Comparison of ENCODE assay signal across 8 cellular contexts in genomic region chr3:13072239-13073041, GRCh38. TPM values are rescaled to one million over a fixed set of nuclear protein-coding genes. Genes with fewer than 3 reads are reported as not detected.
A peak's percentile ranks its signal among the peaks of the same experiment; 100 is the strongest.
DNase-seq lines count a peak whose midpoint lies in the region; ATAC-seq, FAIRE-seq and TF ChIP-seq lines count a peak whose summit lies in the region.

No MANE protein-coding gene starts in this region.

- no peak overlapping the region for H2BK20ac ChIP-seq in H1 (ENCODE audit: low read length)

- H3K4me2 ChIP-seq in H1 (ENCODE audit: insufficient read depth in 1 of 2, low read depth in 2 of 2, low read length in 2 of 2): peak overlapping the region; percentile 66 to 71
- no peak overlapping the region for H3K4me2 ChIP-seq in trophoblast cell (ENCODE audit: low read length)

- H3K27me3 ChIP-seq in H1 (replicated peaks in 1 of 4; ENCODE audit: control insufficient read depth in 3 of 4, extremely low read depth in 1 of 4, insufficient read depth in 3 of 4, low read length in 3 of 4): peaks cover 6 to 38% (median 26%) of the 10 kb centered on the region in 4 experiments
- peaks cover 33 to 40% (median 33%) of the 10 kb centered on the region in 3 donors for H3K27me3 ChIP-seq in skeletal muscle tissue (ENCODE audit: control insufficient read depth in 3 of 3, insufficient read depth in 3 of 3, low read length in 3 of 3)
- H3K27me3 ChIP-seq in esophagus squamous epithelium: peaks cover 0 to 64% (median 6%) of the 10 kb centered on the region in 4 donors
- peaks cover 34% of the 10 kb centered on the region for H3K27me3 ChIP-seq in trophoblast cell (ENCODE audit: insufficient read depth, low read length)

- H2AK5ac ChIP-seq in H1 (ENCODE audit: low read depth, low read length) (peak overlapping the region; percentile 98), trophoblast cell (ENCODE audit: low read length) (no peak overlapping the region)

- TF ChIP-seq CTCF in H1 (IDR thresholded peaks at IDR 0.05; ENCODE audit: control extremely low read depth in 1 of 3, insufficient read depth in 1 of 3, low read depth in 1 of 3, low read length in 3 of 3): no peak
- no peak for TF ChIP-seq CTCF in esophagus squamous epithelium (IDR thresholded peaks at IDR 0.05)

- H3K4ac ChIP-seq in H1 (replicated peaks; ENCODE audit: insufficient read length, low read depth, low read length) (no peak overlapping the region), trophoblast cell (ENCODE audit: low read depth, low read length) (no peak overlapping the region)

- H3K4me1 ChIP-seq in H1 (replicated peaks in 1 of 4; ENCODE audit: control insufficient read depth in 3 of 4, insufficient read depth in 4 of 4, low read length in 3 of 4) (peaks cover 0 to 13% (median 4%) of the 10 kb centered on the region in 4 experiments; a peak in 5 of 7 replicates), skeletal muscle tissue (ENCODE audit: control insufficient read depth in 3 of 3, insufficient read depth in 3 of 3, low read length in 3 of 3) (peaks cover 14 to 28% (median 24%) of the 10 kb centered on the region in 3 donors), esophagus squamous epithelium (peaks cover 0 to 28% (median 10%) of the 10 kb centered on the region in 3 donors), trophoblast cell (ENCODE audit: control insufficient read depth in 1 of 2, insufficient read depth in 2 of 2, low read length in 2 of 2) (no peaks in the 10 kb centered on the region)

- H3K4me3 ChIP-seq in H1 (ENCODE audit: extremely low read depth in 1 of 4, insufficient read depth in 2 of 4, low read depth in 3 of 4, low read length in 4 of 4): peak overlapping the region in 3 of 4 experiments; percentile 12 to 54 (median 27); a peak in 7 of 8 replicates
- H3K4me3 ChIP-seq in skeletal muscle tissue (ENCODE audit: low read length in 3 of 3): peak overlapping the region in 1 of 3 donors; percentile 35
- peak overlapping the region in 2 of 4 donors; percentile 35 to 57 for H3K4me3 ChIP-seq in esophagus squamous epithelium
- H3K4me3 ChIP-seq in trophoblast cell (ENCODE audit: low read depth, low read length): no peak overlapping the region

- peak overlapping the region; percentile 76 for H4K8ac ChIP-seq in H1 (ENCODE audit: extremely low read depth, insufficient read depth, low read length)
- H4K8ac ChIP-seq in trophoblast cell (ENCODE audit: low read depth, low read length): no peak overlapping the region

- H2AFZ ChIP-seq in H1 (ENCODE audit: low read length): no peak overlapping the region
- no peak overlapping the region for H2AFZ ChIP-seq in trophoblast cell (ENCODE audit: insufficient read depth, low read length, poor library complexity)

- H4K91ac ChIP-seq in H1 (replicated peaks; ENCODE audit: insufficient read length, low read length) (no peak overlapping the region), trophoblast cell (ENCODE audit: low read depth, low read length) (no peak overlapping the region)

- no peak overlapping the region for H3K23ac ChIP-seq in H1 (ENCODE audit: insufficient read length)
- H3K23ac ChIP-seq in trophoblast cell (ENCODE audit: low read length): no peak overlapping the region

- ATAC-seq in HG02623 (IDR thresholded peaks at IDR 0.05; ENCODE audit: unreplicated experiment): peak; percentile 35

- no peak overlapping the region for H3K27ac ChIP-seq in H1 (ENCODE audit: low read depth, low read length)
- H3K27ac ChIP-seq in skeletal muscle tissue (ENCODE audit: low read depth, low read length): peak overlapping the region; percentile 13
- no peak overlapping the region for H3K27ac ChIP-seq in esophagus squamous epithelium
- no peak overlapping the region for H3K27ac ChIP-seq in trophoblast cell (ENCODE audit: low read depth, low read length)

- H3K56ac ChIP-seq in H1 (replicated peaks; ENCODE audit: insufficient read length, low read depth, low read length): no peak overlapping the region

- no peak; a peak in 1 of 3 replicates for TF ChIP-seq POLR2A in H1 (IDR thresholded peaks at IDR 0.05; ENCODE audit: control extremely low read depth in 1 of 2, low read depth in 2 of 2, low read length in 2 of 2)
- TF ChIP-seq POLR2A in esophagus squamous epithelium (IDR thresholded peaks at IDR 0.05): no peak

- no peak for TF ChIP-seq RAD21 in H1 (IDR thresholded peaks at IDR 0.05 in 1 of 2, conservative IDR thresholded peaks at IDR 0.05 in 1 of 2; ENCODE audit: low read depth in 2 of 2, low read length in 2 of 2)

- WGBS in H1 (ENCODE audit: extremely low coverage in 1 of 2, insufficient coverage in 1 of 2, insufficient read length in 1 of 2, insufficient replicate concordance in 2 of 2, low coverage in 1 of 2, low lambda C conversion rate in 2 of 2, missing lambda C conversion rate in 1 of 2), 2 experiments: 57% methylated on average over 23 of the region's 25 CpGs; no CpG with 5 or more reads in 1 of the 2 experiments
- WGBS in esophagus squamous epithelium, 2 donors: 16 to 50% methylated on average over 9 to 12 of the region's 25 CpGs
- WGBS in trophoblast cell (ENCODE audit: extremely low coverage, insufficient coverage, insufficient read length): no CpG with 5 or more reads among the region's 25 CpGs

- H2BK120ac ChIP-seq in H1 (replicated peaks; ENCODE audit: low read depth, low read length) (no peak overlapping the region), trophoblast cell (ENCODE audit: insufficient read depth, low read length, poor library complexity) (no peak overlapping the region)

- POLR2A ChIA-PET in H1 (lab: Charles Lee; ENCODE audit: partially characterized antibody): interaction anchor here (1.3 kb wide), 1 partner anchor 53 kb away, joined by 3 read pairs; no protein-coding TSS in a partner anchor

- H2BK5ac ChIP-seq in H1 (ENCODE audit: low read depth, low read length) (no peak overlapping the region), trophoblast cell (ENCODE audit: low read depth, low read length, poor library complexity) (no peak overlapping the region)

- peaks cover 5% of the 10 kb centered on the region; the same call in 1 of the 2 replicates for H3K23me2 ChIP-seq in H1 (ENCODE audit: low read depth, low read length)

- H3K36me3 ChIP-seq in H1 (ENCODE audit: control insufficient read depth in 2 of 4, insufficient read depth in 4 of 4, low read length in 3 of 4): no peaks in the 10 kb centered on the region
- no peaks in the 10 kb centered on the region for H3K36me3 ChIP-seq in skeletal muscle tissue (ENCODE audit: control insufficient read depth in 3 of 3, insufficient read depth in 3 of 3, low read length in 3 of 3)
- H3K36me3 ChIP-seq in esophagus squamous epithelium: no peaks in the 10 kb centered on the region
- H3K36me3 ChIP-seq in trophoblast cell (ENCODE audit: control insufficient read depth in 1 of 2, insufficient read depth in 2 of 2, low read length in 2 of 2): no peaks in the 10 kb centered on the region

- intact Hi-C loops in esophagus squamous epithelium (cut with DNase I): no loop called here

- H2BK12ac ChIP-seq in H1 (ENCODE audit: low read depth, low read length): peak overlapping the region; percentile 68; the same call in 1 of the 2 replicates
- no peak overlapping the region for H2BK12ac ChIP-seq in trophoblast cell (ENCODE audit: low read length)

- DNase-seq in NCI-H510A treated with DMSO at 0.1 percent for 48 hours (lab: John Stamatoyannopoulos, UW) (peak; percentile 33), NCI-H510A (lab: John Stamatoyannopoulos, UW) (no peak), NCI-H2171 treated with DMSO at 0.1 percent for 48 hours (lab: John Stamatoyannopoulos, UW) (peak; percentile 46), H1 (ENCODE audit: low read depth in 1 of 2, low spot score in 2 of 2) (peak in 1 of 2 experiments; percentile 61), esophagus squamous epithelium (lab: John Stamatoyannopoulos, UW) (no peak), trophoblast cell (no peak)

- H2BK15ac ChIP-seq in H1 (ENCODE audit: low read length): no peak overlapping the region

- H4K12ac ChIP-seq in trophoblast cell (ENCODE audit: low read depth, low read length): no peak overlapping the region

- H3K9ac ChIP-seq in H1 (replicated peaks in 1 of 4; ENCODE audit: extremely low read depth in 1 of 4, low read depth in 3 of 4, low read length in 3 of 4) (no peak overlapping the region), skeletal muscle tissue (ENCODE audit: low read depth in 1 of 3, low read length in 3 of 3) (peak overlapping the region in 1 of 3 donors; percentile 70), trophoblast cell (ENCODE audit: low read length) (no peak overlapping the region)

- H3K9me3 ChIP-seq in H1 (ENCODE audit: insufficient read depth in 2 of 2, low read depth in 1 of 2, low read length in 1 of 2) (no peaks in the 10 kb centered on the region), skeletal muscle tissue (ENCODE audit: control insufficient read depth in 3 of 3, low read length in 3 of 3) (no peaks in the 10 kb centered on the region), esophagus squamous epithelium (no peaks in the 10 kb centered on the region), trophoblast cell (ENCODE audit: insufficient read depth, low read depth, low read length) (peaks cover 7% of the 10 kb centered on the region)

- FAIRE-seq in H1 (lab: Jason Lieb, UNC): no peak

- no peak overlapping the region; the same call in 1 of the 2 replicates for H3K18ac ChIP-seq in H1 (ENCODE audit: extremely low read depth, low read length)
- H3K18ac ChIP-seq in trophoblast cell (ENCODE audit: low read length): no peak overlapping the region

- H4K20me1 ChIP-seq in H1 (replicated peaks in 1 of 2; ENCODE audit: control insufficient read depth in 1 of 2, insufficient read depth in 2 of 2, low read length in 2 of 2): peaks cover 3 to 5% of the 10 kb centered on the region in 2 experiments

- H3K79me2 ChIP-seq in H1 (ENCODE audit: control insufficient read depth in 1 of 2, insufficient read depth in 2 of 2, low read length in 2 of 2) (no peaks in the 10 kb centered on the region), trophoblast cell (ENCODE audit: control insufficient read depth, insufficient read depth, low read length, poor library complexity) (no peaks in the 10 kb centered on the region)

- TF ChIP-seq EP300 in H1 (IDR thresholded peaks at IDR 0.05; ENCODE audit: borderline replicate concordance in 1 of 2, low read depth in 2 of 2, low read length in 2 of 2): no peak; a peak in 1 of 3 replicates

- H3K14ac ChIP-seq in H1 (ENCODE audit: insufficient read length) (no peak overlapping the region), trophoblast cell (ENCODE audit: low read length) (no peak overlapping the region)

- CTCF ChIA-PET in H1 (lab: Charles Lee; ENCODE audit: partially characterized antibody): interaction anchor here (1.2 to 1.5 kb wide), 3 partner anchors 23 to 45 kb away, joined by 3 to 4 read pairs (median 3); no protein-coding TSS in a partner anchor

- H3K79me1 ChIP-seq in H1 (ENCODE audit: low read depth, low read length): no peaks in the 10 kb centered on the region
- no peaks in the 10 kb centered on the region for H3K79me1 ChIP-seq in trophoblast cell (ENCODE audit: low read length)

- no peak overlapping the region for H4K5ac ChIP-seq in H1 (ENCODE audit: insufficient read length, low read depth, low read length)

RNA-seq across cellular contexts. Expression of gene IQSEC1, which starts 0.8 kb away (rescaled TPM):
- total RNA-seq in H1 (2021; fragmentation: NEBNext Ultra II Directional; extraction: Animal tissue kit (Norgen Biotek cat#: 25700)): 28.2 and 28.8 TPM in 2 replicates
- polyA plus RNA-seq in H1 (2011; rRNA removed): 6.8 and 12.4 TPM in 2 replicates
- 5.7 TPM for polyA plus RNA-seq in H1 (2011; cell fraction: cytosol; rRNA removed)
- polyA plus RNA-seq in H1 (2011; cell fraction: nucleus; rRNA removed): 26.7 TPM
- polyA plus RNA-seq in H1 (2012, experiment 1 of 2): 16.5 to 22.4 TPM (median 19.3 TPM) in 4 replicates
- polyA plus RNA-seq in H1 (2012, experiment 2 of 2): 9.5 TPM
- 16.4 TPM for polyA plus RNA-seq in H1 (2013, experiment 1 of 2)
- 15.3 TPM for polyA plus RNA-seq in H1 (2013, experiment 2 of 2)
- 11.0 and 11.7 TPM in 2 replicates for polyA minus RNA-seq in H1 (2011; rRNA and poly(A)+ RNA removed)
- 14.5 TPM for polyA minus RNA-seq in H1 (2011; cell fraction: cytosol; rRNA and poly(A)+ RNA removed)
- polyA minus RNA-seq in H1 (2011; cell fraction: nucleus; rRNA and poly(A)+ RNA removed): 36.0 TPM
- total RNA-seq in skeletal muscle tissue (27.1 TPM), esophagus squamous epithelium (10 to 100 TPM in 2 of 4 donors, 1 to 10 TPM in 2; 7.3 to 27.1 (median 10.7) TPM)
- polyA plus RNA-seq in trophoblast cell (2013): 28.1 and 28.5 TPM in 2 replicates

Comparison
In these comparisons a context has a peak if more than half of its experiments do, and no peak if none do; other contexts are left out.
1. DNase-seq: peak in NCI-H510A treated with DMSO at 0.1 percent for 48 hours (single experiment) and NCI-H2171 treated with DMSO at 0.1 percent for 48 hours (single experiment); none in NCI-H510A (single experiment), esophagus squamous epithelium (single experiment) and trophoblast cell (0 of 2).